In genomic region chr7:142412551-142413193, GRCh38 we compare ENCODE assay signal across 9 cellular contexts.
DNase-seq lines count a peak whose midpoint lies in the region; ATAC-seq, FAIRE-seq and TF ChIP-seq lines count a peak whose summit lies in the region.
"Had no signal": no experiment of that assay in that cellular context is flagged by ENCODE, and none has a peak within 500 bp of the region (broad histone marks: within the 10 kb centered on the region; RNA-seq: fewer than 3 reads in every experiment).

No MANE protein-coding gene starts in this region.

- no peaks in the 10 kb centered on the region for H3K36me3 Mint-ChIP-seq in T-helper 17 cell (ENCODE audit: low read depth)

- FAIRE-seq in endothelial cell of umbilical vein (lab: Jason Lieb, UNC) = peak; percentile 93

- H3K36me3 ChIP-seq in endothelial cell of umbilical vein (ENCODE audit: control insufficient read depth in 2 of 2, extremely low read depth in 1 of 2, insufficient read depth in 2 of 2, low read length in 2 of 2) = no peaks in the 10 kb centered on the region

- H3K9me1 ChIP-seq in endothelial cell of umbilical vein (replicated peaks; ENCODE audit: control insufficient read depth, extremely low read depth, insufficient read depth, low read length) = no peaks in the 10 kb centered on the region

- H3K4me3 ChIP-seq in endothelial cell of umbilical vein (replicated peaks in 1 of 3; ENCODE audit: insufficient read depth in 1 of 3, low read depth in 1 of 3, low read length in 3 of 3) = no peak overlapping the region

- ATAC-seq in GM21360 (IDR thresholded peaks at IDR 0.05; ENCODE audit: unreplicated experiment) = peak; percentile 85
- peak; percentile 77 for ATAC-seq in HG03558 (IDR thresholded peaks at IDR 0.05; ENCODE audit: extremely low read depth, unreplicated experiment)
- ATAC-seq in T-helper 17 cell = peak; percentile 81

- DNase-seq in DMS53 (lab: John Stamatoyannopoulos, UW) (peak; percentile 48), DMS53 treated with DMSO at 0.1 percent for 48 hours (lab: John Stamatoyannopoulos, UW; ENCODE audit: unreplicated experiment) (no peak), T-helper 17 cell (no peak), endothelial cell of umbilical vein (ENCODE audit: low read depth, low spot score) (peak; percentile 50), non-pigmented ciliary epithelial cell (ENCODE audit: low read depth) (peak; percentile 50)
- no peak for DNase-seq in activated CD8-positive, alpha-beta memory T cell treated with anti-CD3 and anti-CD28 coated beads, Interleukin-2, amount 50 U/mL, for 4 hours

- H3K9ac ChIP-seq in endothelial cell of umbilical vein (replicated peaks; ENCODE audit: extremely low read depth, insufficient read depth, low read length) = no peak overlapping the region

- H3K9me3 ChIP-seq in T-helper 17 cell (ENCODE audit: control insufficient read depth, low read length, poor library complexity, severe bottlenecking) = no peaks in the 10 kb centered on the region
- H3K9me3 ChIP-seq in endothelial cell of umbilical vein (replicated peaks; ENCODE audit: control insufficient read depth, insufficient read depth, low read length) = no peaks in the 10 kb centered on the region

- peak; percentile 69 to 86 for TF ChIP-seq CTCF in endothelial cell of umbilical vein (IDR thresholded peaks at IDR 0.05; ENCODE audit: extremely low read depth in 1 of 2, insufficient read depth in 1 of 2, low read depth in 1 of 2, low read length in 2 of 2)

- H3K4me2 ChIP-seq in endothelial cell of umbilical vein (ENCODE audit: insufficient read depth, low read length) = no peak overlapping the region

- BruUV-seq in endothelial cell of umbilical vein (replicated peaks; lab: Mats Ljungman, UMichigan) = no TSS peak

- peaks cover 15% of the 10 kb centered on the region for H3K27me3 Mint-ChIP-seq in T-helper 17 cell

- dilution Hi-C loops in endothelial cell of umbilical vein (cut with MboI; ENCODE audit: extremely low pct_ligation_motif_present, low sequenced_read_pairs) = no loop called here

- POLR2A ChIA-PET in endothelial cell of umbilical vein (lab: Charles Lee) = no interaction called here

- H4K20me1 ChIP-seq in endothelial cell of umbilical vein (replicated peaks; ENCODE audit: control insufficient read depth, extremely low read depth, insufficient read depth, low read length) = no peaks in the 10 kb centered on the region

- no peak overlapping the region for H3K4me3 Mint-ChIP-seq in T-helper 17 cell
- H3K4me3 Mint-ChIP-seq: central memory CD8-positive, alpha-beta T cell had no signal

- H3K79me2 ChIP-seq in endothelial cell of umbilical vein (ENCODE audit: control insufficient read depth, insufficient read depth, low read length) = no peaks in the 10 kb centered on the region

- peaks cover 8% of the 10 kb centered on the region for H3K4me1 Mint-ChIP-seq in T-helper 17 cell
- H3K4me1 Mint-ChIP-seq: central memory CD8-positive, alpha-beta T cell had no signal

- H3K4me1 ChIP-seq in endothelial cell of umbilical vein (ENCODE audit: control insufficient read depth, extremely low read depth, insufficient read depth, low read length) = no peaks in the 10 kb centered on the region

- TF ChIP-seq POLR2A in endothelial cell of umbilical vein (IDR thresholded peaks at IDR 0.05; ENCODE audit: low read depth, low read length) = no peak

- intact Hi-C loops in endothelial cell of umbilical vein (cut with micrococcal nuclease) = loop anchor here (5.0 kb wide), 1 partner anchor 70 kb away; no protein-coding TSS in a partner anchor

- peak overlapping the region; percentile 20 for H2AFZ ChIP-seq in endothelial cell of umbilical vein (ENCODE audit: low read depth, low read length)

- H3K27me3 ChIP-seq in endothelial cell of umbilical vein (ENCODE audit: control insufficient read depth in 2 of 2, insufficient read depth in 2 of 2, low read length in 2 of 2) = peaks cover 0 to 2% of the 10 kb centered on the region in 2 experiments

- CTCF ChIA-PET in endothelial cell of umbilical vein (lab: Charles Lee) = interaction anchor here (0.8 to 4.5 kb wide), 16 partner anchors 9 to 371 kb away, joined by 3 to 15 read pairs (median 4); no protein-coding TSS in a partner anchor

- H3K27ac ChIP-seq in endothelial cell of umbilical vein (ENCODE audit: insufficient read depth, low read depth, low read length) = no peak overlapping the region

- no peak overlapping the region for H3K27ac Mint-ChIP-seq in T-helper 17 cell

TF ChIP-seq in endothelial cell of umbilical vein, 7 proteins besides CTCF, POLR2A, EP300 and RAD21:
- TF ChIP-seq EZH2 (IDR thresholded peaks at IDR 0.05; ENCODE audit: borderline replicate concordance, low read depth, low read length, severe bottlenecking) (no peak), POLR2AphosphoS5 (IDR thresholded peaks at IDR 0.05; ENCODE audit: insufficient read depth, low read depth, low read length) (no peak), MYC (IDR thresholded peaks at IDR 0.05; ENCODE audit: low read depth, low read length) (no peak), JUN (IDR thresholded peaks at IDR 0.05; ENCODE audit: borderline replicate concordance, insufficient read depth, insufficient read length, low read depth) (no peak), GATA2 (IDR thresholded peaks at IDR 0.05; ENCODE audit: insufficient read depth, insufficient read length, low read depth, low read length) (no peak), FOS (IDR thresholded peaks at IDR 0.05; ENCODE audit: borderline replicate concordance, insufficient read depth, low read length) (no peak)
- TF ChIP-seq, protein P1, sequence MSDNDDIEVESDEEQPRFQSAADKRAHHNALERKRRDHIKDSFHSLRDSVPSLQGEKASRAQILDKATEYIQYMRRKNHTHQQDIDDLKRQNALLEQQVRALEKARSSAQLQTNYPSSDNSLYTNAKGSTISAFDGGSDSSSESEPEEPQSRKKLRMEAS (IDR thresholded peaks at IDR 0.05; ENCODE audit: insufficient read depth, insufficient read length) = no peak

Comparison
In these comparisons a context has a peak if more than half of its experiments do, and no peak if none do; other contexts are left out.
1. DNase-seq: peak in DMS53 (single experiment), endothelial cell of umbilical vein (single experiment) and non-pigmented ciliary epithelial cell (single experiment); none in DMS53 treated with DMSO at 0.1 percent for 48 hours (single experiment), T-helper 17 cell (0 of 3) and activated CD8-positive, alpha-beta memory T cell treated with anti-CD3 and anti-CD28 coated beads, Interleukin-2, amount 50 U/mL, for 4 hours (single experiment).
2. Peak in every context shown above with its lines, with median percentiles within 50 percentile points of each other: ATAC-seq.